25 cellular contexts compared by ENCODE assay signal in the genomic region with DNA sequence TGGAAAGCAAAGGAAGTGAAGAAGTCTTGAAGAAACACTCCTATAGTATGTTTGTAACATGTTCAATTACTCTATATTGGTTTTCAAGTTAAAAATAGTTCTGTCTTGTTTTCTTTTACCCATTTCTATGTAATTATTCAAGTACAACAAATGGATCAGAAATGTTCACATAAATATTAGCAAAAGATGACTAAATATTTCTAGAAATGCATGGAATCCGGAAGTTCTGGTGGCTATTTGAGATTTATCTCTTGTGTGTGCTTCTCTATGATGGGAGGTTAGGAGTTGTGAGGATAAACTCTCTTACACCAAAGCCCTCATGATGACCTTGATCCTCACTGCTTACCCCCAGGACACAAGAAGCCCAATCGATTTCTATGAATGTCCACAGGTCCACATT.
"Had no signal": no experiment of that assay in that cellular context is flagged by ENCODE, and none has a peak within 500 bp of the region (broad histone marks: within the 10 kb centered on the region; RNA-seq: fewer than 3 reads in every experiment).

No MANE protein-coding gene starts in this region.

- ATAC-seq: activated CD4-positive, alpha-beta T cell treated with anti-CD3 and anti-CD28 coated beads for 36 hours; activated T-cell treated with anti-CD3 and anti-CD28 coated beads, Interleukin-2, amount 50 U/mL, for 72 hours; gastroesophageal sphincter; left colon; naive thymus-derived CD4-positive, alpha-beta T cell; psoas muscle; stimulated activated naive B cell treated with anti-CD40 and anti-IgM and Interleukin-4, amounts not matched to agents 10 μg/mL and 1 μg/mL and 100 μg/mL, for 72 hours; upper lobe of right lung had no signal

- H3K27me3 ChIP-seq: gastroesophageal sphincter, sigmoid colon, stomach, thyroid gland, upper lobe of right lung had no signal

- H3K4me1 Mint-ChIP-seq: activated CD4-positive, alpha-beta T cell treated with anti-CD3 and anti-CD28 coated beads for 36 hours; brain; naive thymus-derived CD4-positive, alpha-beta T cell; stimulated activated naive B cell treated with anti-CD40 and anti-IgM and Interleukin-4, amounts not matched to agents 10 μg/mL and 1 μg/mL and 100 μg/mL, for 72 hours had no signal

- H3K36me3 ChIP-seq: gastroesophageal sphincter, sigmoid colon, stomach, thyroid gland, upper lobe of right lung had no signal

- H3K4me3 ChIP-seq: gastroesophageal sphincter, psoas muscle, sigmoid colon, stomach, thyroid gland, upper lobe of right lung had no signal

- H3K27ac Mint-ChIP-seq: activated CD4-positive, alpha-beta T cell treated with anti-CD3 and anti-CD28 coated beads for 36 hours; activated naive CD8-positive, alpha-beta T cell; activated T-cell treated with anti-CD3 and anti-CD28 coated beads, Interleukin-2, amount 50 U/mL, for 72 hours; brain; naive thymus-derived CD4-positive, alpha-beta T cell; stimulated activated naive B cell treated with anti-CD40 and anti-IgM and Interleukin-4, amounts not matched to agents 10 μg/mL and 1 μg/mL and 100 μg/mL, for 72 hours had no signal

- H3K4me3 Mint-ChIP-seq: activated CD4-positive, alpha-beta T cell treated with anti-CD3 and anti-CD28 coated beads for 36 hours; activated naive CD8-positive, alpha-beta T cell; activated T-cell treated with anti-CD3 and anti-CD28 coated beads, Interleukin-2, amount 50 U/mL, for 72 hours; brain; naive thymus-derived CD4-positive, alpha-beta T cell; stimulated activated naive B cell treated with anti-CD40 and anti-IgM and Interleukin-4, amounts not matched to agents 10 μg/mL and 1 μg/mL and 100 μg/mL, for 72 hours had no signal

- H3K27ac ChIP-seq: gastroesophageal sphincter, parathyroid adenoma, psoas muscle, sigmoid colon, stomach, thyroid gland, upper lobe of right lung had no signal

- H3K36me3 Mint-ChIP-seq: activated naive CD8-positive, alpha-beta T cell; brain; naive thymus-derived CD4-positive, alpha-beta T cell; stimulated activated naive B cell treated with anti-CD40 and anti-IgM and Interleukin-4, amounts not matched to agents 10 μg/mL and 1 μg/mL and 100 μg/mL, for 72 hours had no signal

- H3K27me3 Mint-ChIP-seq: activated CD4-positive, alpha-beta T cell treated with anti-CD3 and anti-CD28 coated beads for 36 hours; activated naive CD8-positive, alpha-beta T cell; brain; naive thymus-derived CD4-positive, alpha-beta T cell; stimulated activated naive B cell treated with anti-CD40 and anti-IgM and Interleukin-4, amounts not matched to agents 10 μg/mL and 1 μg/mL and 100 μg/mL, for 72 hours had no signal

- DNase-seq: activated CD4-positive, alpha-beta T cell treated with anti-CD3 and anti-CD28 coated beads for 36 hours; activated CD4-positive, alpha-beta T cell treated with anti-CD3 and anti-CD28 coated beads, Interleukin-2, amount 50 U/mL, for 4 hours; activated CD4-positive, CD25-positive, alpha-beta regulatory T cell; activated naive CD4-positive, alpha-beta T cell treated with Interleukin-2 at 50 U/mL for 16 hours; activated T-cell treated with anti-CD3 and anti-CD28 coated beads for 4 hours; activated T-cell treated with anti-CD3 and anti-CD28 coated beads, Interleukin-2, amount 50 U/mL, for 72 hours; aorta; hippocampal formation; kidney; left colon; mammary epithelial cell; midbrain; naive thymus-derived CD4-positive, alpha-beta T cell; psoas muscle; sigmoid colon; stimulated activated CD4-positive, alpha-beta T cell treated with anti-CD3 and anti-CD28 coated beads, Interleukin-15, amount 100 ng/mL, for 24 hours; stimulated activated CD4-positive, alpha-beta T cell treated with anti-CD3 and anti-CD28 coated beads, Interleukin-2, amount 100 ng/mL, for 24 hours; stimulated activated naive B cell treated with anti-CD40 and anti-IgM and Interleukin-4, amounts not matched to agents 10 μg/mL and 1 μg/mL and 100 μg/mL, for 72 hours; stomach; thyroid gland; upper lobe of right lung had no signal
